ENCODE assay signal across 29 cellular contexts in genomic region chr2:57965219-57965618, GRCh38.
"Had no signal": no experiment of that assay in that cellular context is flagged by ENCODE, and none has a peak within 500 bp of the region (broad histone marks: within the 10 kb centered on the region; RNA-seq: fewer than 3 reads in every experiment).

No MANE protein-coding gene starts in this region.

- DNase-seq: activated CD4-positive, alpha-beta memory T cell treated with anti-CD3 and anti-CD28 coated beads for 36 hours; activated CD4-positive, alpha-beta T cell treated with anti-CD3 and anti-CD28 coated beads for 36 hours; activated CD4-positive, alpha-beta T cell treated with anti-CD3 and anti-CD28 coated beads, Interleukin-2, amount 10 ng/mL, durations not matched to agents 24 days and 14 days; activated CD4-positive, CD25-positive, alpha-beta regulatory T cell; activated CD4-positive, CD25-positive, alpha-beta regulatory T cell treated with anti-CD3 and anti-CD28 coated beads, Interleukin-2, amount 50 U/mL, for 72 hours; activated CD8-positive, alpha-beta memory T cell treated with anti-CD3 and anti-CD28 coated beads, Interleukin-2, amount 10 ng/mL, durations not matched to agents 7 days and 5 days; activated CD8-positive, alpha-beta memory T cell treated with anti-CD3 and anti-CD28 coated beads, Interleukin-2, amount 50 U/mL, for 4 hours; activated CD8-positive, alpha-beta T cell treated with anti-CD3 and anti-CD28 coated beads, Interleukin-2, amount 10 ng/mL, durations not matched to agents 7 days and 5 days; activated gamma-delta T cell; activated naive CD4-positive, alpha-beta T cell; activated naive CD4-positive, alpha-beta T cell treated with anti-CD3 and anti-CD28 coated beads, Interleukin-2, amount 10 ng/mL, durations not matched to agents 7 days and 5 days; activated naive CD8-positive, alpha-beta T cell treated with anti-CD3 and anti-CD28 coated beads, Interleukin-2, amount 10 ng/mL, durations not matched to agents 7 days and 5 days; activated T-cell treated with anti-CD3 and anti-CD28 coated beads, Interleukin-2, amount 50 U/mL, for 24 hours; activated T-cell treated with anti-CD3 and anti-CD28 coated beads, Interleukin-2, amount 50 U/mL, for 72 hours; central memory CD4-positive, alpha-beta T cell; cerebellar nuclear complex; colonic mucosa; effector CD8-positive, alpha-beta T cell; esophagus squamous epithelium; heart left ventricle; hypothalamus had no signal

- H3K4me1 ChIP-seq: ascending aorta, breast epithelium, colonic mucosa, esophagus squamous epithelium, heart left ventricle had no signal

- FAIRE-seq: endometrium, endothelial cell of umbilical vein, frontal cortex had no signal

- ATAC-seq: activated CD4-positive, alpha-beta T cell treated with anti-CD3 and anti-CD28 coated beads for 36 hours; activated CD8-positive, alpha-beta memory T cell treated with anti-CD3 and anti-CD28 coated beads, Interleukin-2, amount 10 ng/mL, durations not matched to agents 7 days and 5 days; activated CD8-positive, alpha-beta T cell treated with anti-CD3 and anti-CD28 coated beads, Interleukin-2, amount 10 ng/mL, durations not matched to agents 7 days and 5 days; activated naive CD4-positive, alpha-beta T cell treated with anti-CD3 and anti-CD28 coated beads, Interleukin-2, amount 50 U/mL, for 72 hours; activated T-cell treated with anti-CD3 and anti-CD28 coated beads, Interleukin-2, amount 50 U/mL, for 72 hours; heart left ventricle had no signal

- H3K36me3 ChIP-seq: ascending aorta, breast epithelium, cardiac muscle cell, colonic mucosa, esophagus squamous epithelium, heart left ventricle had no signal

- H3K27me3 ChIP-seq: ascending aorta, breast epithelium, cardiac muscle cell, colonic mucosa, esophagus squamous epithelium, heart left ventricle had no signal

- H3K27ac ChIP-seq: ascending aorta, breast epithelium, cardiac muscle cell, colonic mucosa, epithelial cell of prostate, esophagus squamous epithelium, heart left ventricle had no signal

- H3K9me3 ChIP-seq: ascending aorta, breast epithelium, colonic mucosa, esophagus squamous epithelium, heart left ventricle had no signal

- H3K4me3 ChIP-seq: ascending aorta, breast epithelium, cardiac muscle cell, colonic mucosa, esophagus squamous epithelium, heart left ventricle had no signal
